ENCODE assay signal across 8 cellular contexts in the genomic region with DNA sequence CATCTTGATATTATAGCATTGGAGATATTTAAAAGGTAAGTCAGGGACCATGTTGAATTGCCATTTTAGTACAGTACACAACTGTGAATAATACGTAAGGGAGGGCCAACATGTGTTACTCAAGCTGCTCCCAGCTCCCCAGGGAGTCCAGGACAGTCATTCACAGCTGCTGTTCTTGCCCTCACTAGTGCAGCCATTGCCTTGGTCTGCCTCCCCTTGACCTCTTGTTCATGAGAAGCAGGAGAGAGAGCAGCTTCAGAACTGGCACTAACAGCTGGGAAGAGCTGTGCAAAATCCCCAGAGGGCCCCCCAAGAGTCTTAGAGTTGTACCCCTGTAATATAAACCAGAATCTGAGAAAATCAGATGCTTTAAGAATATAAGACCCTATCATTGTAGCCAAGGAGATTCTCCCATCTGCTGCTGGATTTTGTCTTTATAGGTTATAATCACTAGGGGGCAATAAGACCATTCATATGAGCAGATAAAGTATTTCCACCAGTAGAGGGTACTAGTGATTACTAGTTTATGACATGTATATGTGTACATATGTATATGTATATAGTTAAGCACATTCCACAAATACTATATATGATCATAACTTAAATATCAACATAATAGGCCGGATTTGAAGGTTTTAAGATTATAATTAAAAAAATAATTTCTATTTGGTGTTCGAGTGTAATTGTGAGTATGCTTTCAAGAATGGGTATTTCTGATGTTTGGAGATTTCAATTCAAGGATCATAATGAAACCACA. TPM values are rescaled to one million over a fixed set of nuclear protein-coding genes. Genes with fewer than 3 reads are reported as not detected.
DNase-seq lines count a peak whose midpoint lies in the region; ATAC-seq and TF ChIP-seq lines count a peak whose summit lies in the region.

No MANE protein-coding gene starts in this region.

- peak; percentile 52 for DNase-seq in Ammon's horn (ENCODE audit: low spot score)
- peak; percentile 86 to 93 for DNase-seq in Kasumi-1 (lab: John Stamatoyannopoulos, UW)
- peak in 1 of 2 experiments; percentile 55 for DNase-seq in PC-9
- DNase-seq in dermis blood vessel endothelial cell = peak; percentile 71
- DNase-seq in mesenchymal stem cell = peak; percentile 76
- DNase-seq in HuH-7 (ENCODE audit: low spot score) = no peak
- no peak for DNase-seq in activated CD4-positive, alpha-beta memory T cell treated with anti-CD3 and anti-CD28 coated beads, Interleukin-2, amount 10 ng/mL, durations not matched to agents 7 days and 5 days

- H2AFZ ChIP-seq in PC-9 (no peak overlapping the region), mesenchymal stem cell (ENCODE audit: low read depth, low read length) (no peak overlapping the region)

- H2BK15ac ChIP-seq in mesenchymal stem cell (ENCODE audit: low read depth, poor library complexity, severe bottlenecking) = no peak overlapping the region

- H3K27me3 ChIP-seq in PC-9 (ENCODE audit: insufficient read depth, low read depth) = no peaks in the 10 kb centered on the region
- H3K27me3 ChIP-seq in mesenchymal stem cell (ENCODE audit: control insufficient read depth in 1 of 2, insufficient read depth in 1 of 2, low read length in 2 of 2) = no peaks in the 10 kb centered on the region

- no peaks in the 10 kb centered on the region for H3K9me3 Mint-ChIP-seq in activated CD4-positive, alpha-beta memory T cell treated with anti-CD3 and anti-CD28 coated beads, Interleukin-2, amount 10 ng/mL, durations not matched to agents 7 days and 5 days

- no peaks in the 10 kb centered on the region for H3F3A ChIP-seq in PC-9 (ENCODE audit: insufficient read depth, low read depth)

- H2BK12ac ChIP-seq in mesenchymal stem cell (ENCODE audit: low read length in 2 of 2) = no peak overlapping the region

- H3K23ac ChIP-seq in mesenchymal stem cell (ENCODE audit: low read length in 2 of 2) = no peak overlapping the region

- H2BK120ac ChIP-seq in mesenchymal stem cell (ENCODE audit: low read depth, low read length) = no peak overlapping the region

- H3K9ac ChIP-seq in mesenchymal stem cell (ENCODE audit: low read length) = peak overlapping the region; percentile 38

- H3K9me3 ChIP-seq in PC-9 (ENCODE audit: insufficient read depth, low read depth) (no peaks in the 10 kb centered on the region), mesenchymal stem cell (ENCODE audit: control insufficient read depth, low read length) (no peaks in the 10 kb centered on the region)

- H3K27ac Mint-ChIP-seq in activated CD4-positive, alpha-beta memory T cell treated with anti-CD3 and anti-CD28 coated beads, Interleukin-2, amount 10 ng/mL, durations not matched to agents 7 days and 5 days = no peak overlapping the region

- H3K18ac ChIP-seq in mesenchymal stem cell (ENCODE audit: low read depth in 1 of 2, low read length in 2 of 2) = no peak overlapping the region

- no peaks in the 10 kb centered on the region for H3K79me2 ChIP-seq in PC-9 (ENCODE audit: low read depth)

- H3K4me3 Mint-ChIP-seq in activated CD4-positive, alpha-beta memory T cell treated with anti-CD3 and anti-CD28 coated beads, Interleukin-2, amount 10 ng/mL, durations not matched to agents 7 days and 5 days = no peak overlapping the region

- no peak overlapping the region for H3K27ac ChIP-seq in PC-9
- no peak overlapping the region for H3K27ac ChIP-seq in mesenchymal stem cell (ENCODE audit: low read length, poor library complexity, severe bottlenecking)

- CTCF ChIA-PET in PC-9 (lab: Charles Lee) = interaction anchor here (0.5 kb wide), 2 partner anchors 315 to 334 kb away, joined by 3 to 5 read pairs; no protein-coding TSS in a partner anchor
- CTCF ChIA-PET in activated CD4-positive, alpha-beta memory T cell treated with anti-CD3 and anti-CD28 coated beads, Interleukin-2, amount 10 ng/mL, durations not matched to agents 7 days and 5 days (lab: Charles Lee) = interaction anchor here (1.1 to 4.4 kb wide), 3 partner anchors 8 to 419 kb away, joined by 4 to 18 read pairs (median 5); no protein-coding TSS in a partner anchor

- H3K4me3 ChIP-seq in PC-9 (no peak overlapping the region), mesenchymal stem cell (ENCODE audit: insufficient read depth in 1 of 2, low read depth in 1 of 2, low read length in 2 of 2) (no peak overlapping the region)

- intact Hi-C loops in PC-9 (cut with micrococcal nuclease; ENCODE audit: unreplicated experiment) = loop anchor here (1.0 to 10.0 kb wide), 4 partner anchors 337 to 740 kb away; no protein-coding TSS in a partner anchor

- ATAC-seq in GM18517 (IDR thresholded peaks at IDR 0.05; ENCODE audit: unreplicated experiment) = peak; percentile 74

- POLR2A ChIA-PET in PC-9 (lab: Charles Lee; ENCODE audit: unreplicated experiment) = no interaction called here
- POLR2A ChIA-PET in activated CD4-positive, alpha-beta memory T cell treated with anti-CD3 and anti-CD28 coated beads, Interleukin-2, amount 10 ng/mL, durations not matched to agents 7 days and 5 days (lab: Charles Lee) = interaction anchor here (1.3 kb wide), 1 partner anchor 11 kb away, joined by 3 read pairs; no protein-coding TSS in a partner anchor

- BruUV-seq in PC-9 (replicated peaks; lab: Mats Ljungman, UMichigan) = no TSS peak

- H3K4me2 ChIP-seq in PC-9 = no peak overlapping the region
- no peak overlapping the region for H3K4me2 ChIP-seq in mesenchymal stem cell (ENCODE audit: low read length, poor library complexity, severe bottlenecking)

- no peak overlapping the region for H3K14ac ChIP-seq in mesenchymal stem cell (ENCODE audit: low read length in 2 of 2)

- no peaks in the 10 kb centered on the region for H3K9me2 ChIP-seq in PC-9 (ENCODE audit: insufficient read depth)

- H4K20me1 ChIP-seq in PC-9 (ENCODE audit: insufficient read depth) = no peaks in the 10 kb centered on the region

- no peaks in the 10 kb centered on the region for H3K4me1 Mint-ChIP-seq in activated CD4-positive, alpha-beta memory T cell treated with anti-CD3 and anti-CD28 coated beads, Interleukin-2, amount 10 ng/mL, durations not matched to agents 7 days and 5 days

- no peak overlapping the region for H2AK5ac ChIP-seq in mesenchymal stem cell (ENCODE audit: low read length, severe bottlenecking)

- H3K36me3 ChIP-seq in PC-9 (ENCODE audit: low read depth) (no peaks in the 10 kb centered on the region), mesenchymal stem cell (ENCODE audit: control insufficient read depth in 1 of 2, insufficient read depth in 2 of 2, low read depth in 1 of 2, low read length in 2 of 2) (peaks cover 0 to 4% of the 10 kb centered on the region in 2 experiments)

- peak; percentile 77 for TF ChIP-seq CTCF in PC-9 (conservative IDR thresholded peaks at IDR 0.05)

- H3K79me1 ChIP-seq in mesenchymal stem cell (replicated peaks; ENCODE audit: low read length, poor library complexity, severe bottlenecking) = peaks cover 2% of the 10 kb centered on the region

- no peaks in the 10 kb centered on the region for H3K4me1 ChIP-seq in PC-9 (replicated peaks; ENCODE audit: insufficient read depth)
- H3K4me1 ChIP-seq in mesenchymal stem cell (ENCODE audit: control insufficient read depth, insufficient read depth, low read depth, low read length) = peaks cover 2% of the 10 kb centered on the region

- H4K8ac ChIP-seq in mesenchymal stem cell (ENCODE audit: low read length) = no peak overlapping the region

- no peak overlapping the region for H3K4ac ChIP-seq in mesenchymal stem cell (ENCODE audit: low read depth in 1 of 2, low read length in 2 of 2)

- no peaks in the 10 kb centered on the region for H3K27me3 Mint-ChIP-seq in activated CD4-positive, alpha-beta memory T cell treated with anti-CD3 and anti-CD28 coated beads, Interleukin-2, amount 10 ng/mL, durations not matched to agents 7 days and 5 days

- H4K91ac ChIP-seq in mesenchymal stem cell (ENCODE audit: low read length) = no peak overlapping the region

- 76% methylated on average over 2 of the region's 3 CpGs for WGBS in mesenchymal stem cell

- H2BK5ac ChIP-seq in mesenchymal stem cell (ENCODE audit: low read depth, low read length, poor library complexity, severe bottlenecking) = no peak overlapping the region

- H3K36me3 Mint-ChIP-seq in activated CD4-positive, alpha-beta memory T cell treated with anti-CD3 and anti-CD28 coated beads, Interleukin-2, amount 10 ng/mL, durations not matched to agents 7 days and 5 days (ENCODE audit: low read depth) = peaks cover 15% of the 10 kb centered on the region

RNA-seq across cellular contexts. Expression of a gene that starts 16.6 kb away (rescaled TPM):
- 8.8 and 11.5 TPM in 2 replicates for total RNA-seq in PC-9 (2021)
- total RNA-seq in dermis blood vessel endothelial cell = 3.7 and 3.8 TPM in 2 replicates
- 1.7 TPM for polyA plus RNA-seq in mesenchymal stem cell (2013, experiment 1 of 2)
- polyA plus RNA-seq in mesenchymal stem cell (2013, experiment 2 of 2) = 1.8 TPM
- total RNA-seq in activated CD4-positive, alpha-beta memory T cell treated with anti-CD3 and anti-CD28 coated beads, Interleukin-2, amount 10 ng/mL, durations not matched to agents 7 days and 5 days = 10 to 100 TPM; 11.5 to 13.5 TPM

RNA-seq across cellular contexts. Expression of a gene that starts 17.0 kb away (rescaled TPM):
- total RNA-seq in PC-9 (2021) = 239 and 287 TPM in 2 replicates
- total RNA-seq in dermis blood vessel endothelial cell = 290 and 375 TPM in 2 replicates
- polyA plus RNA-seq in mesenchymal stem cell (2013, experiment 1 of 2) = 282 TPM
- 305 TPM for polyA plus RNA-seq in mesenchymal stem cell (2013, experiment 2 of 2)
- 100 to 1,000 TPM; 278 to 280 TPM for total RNA-seq in activated CD4-positive, alpha-beta memory T cell treated with anti-CD3 and anti-CD28 coated beads, Interleukin-2, amount 10 ng/mL, durations not matched to agents 7 days and 5 days

RNA-seq across cellular contexts. Expression of a gene that starts 52.0 kb away (rescaled TPM):
- total RNA-seq in PC-9 (2021) (1.6 TPM in 2 replicates), dermis blood vessel endothelial cell (not detected in 2 replicates)
- polyA plus RNA-seq in mesenchymal stem cell (2013, experiment 1 of 2) = not detected
- not detected for polyA plus RNA-seq in mesenchymal stem cell (2013, experiment 2 of 2)
- not detected for total RNA-seq in activated CD4-positive, alpha-beta memory T cell treated with anti-CD3 and anti-CD28 coated beads, Interleukin-2, amount 10 ng/mL, durations not matched to agents 7 days and 5 days

Comparison
In these comparisons a context has a peak if more than half of its experiments do, and no peak if none do; other contexts are left out.
1. DNase-seq: peak in Ammon's horn (single experiment), Kasumi-1 (2 of 2), dermis blood vessel endothelial cell (single experiment) and mesenchymal stem cell (single experiment); none in HuH-7 (single experiment) and activated CD4-positive, alpha-beta memory T cell treated with anti-CD3 and anti-CD28 coated beads, Interleukin-2, amount 10 ng/mL, durations not matched to agents 7 days and 5 days (single experiment).